ENCODE assay signal across 29 cellular contexts in genomic region chr5:122263352-122264030, GRCh38. TPM values are rescaled to one million over a fixed set of nuclear protein-coding genes. Genes with fewer than 3 reads are reported as not detected.
DNase-seq lines count a peak whose midpoint lies in the region; ATAC-seq, FAIRE-seq and TF ChIP-seq lines count a peak whose summit lies in the region.
"Had no signal": no experiment of that assay in that cellular context is flagged by ENCODE, and none has a peak within 500 bp of the region (broad histone marks: within the 10 kb centered on the region; RNA-seq: fewer than 3 reads in every experiment).

No MANE protein-coding gene starts in this region.

- H3K9me2 ChIP-seq in SK-N-SH = no peaks in the 10 kb centered on the region

- TF ChIP-seq CTCF in SK-N-SH (IDR thresholded peaks at IDR 0.05) (no peak), astrocyte (IDR thresholded peaks at IDR 0.05; ENCODE audit: insufficient read depth, low read depth, low read length) (no peak), foreskin fibroblast (IDR thresholded peaks at IDR 0.05; ENCODE audit: low read depth, low read length) (no peak)

- peaks cover 2% of the 10 kb centered on the region for H3K36me3 Mint-ChIP-seq in astrocyte (ENCODE audit: low read depth, unreplicated experiment)

- no peaks in the 10 kb centered on the region for H3F3A ChIP-seq in SK-N-SH (replicated peaks; ENCODE audit: insufficient read depth)

- peak overlapping the region; percentile 77 for H3K27ac Mint-ChIP-seq in astrocyte (ENCODE audit: unreplicated experiment)
- H3K27ac Mint-ChIP-seq: GM23338; stimulated activated naive CD8-positive, alpha-beta T cell treated with anti-CD3 and anti-CD28 coated beads, Interleukin-15, Interleukin-2, amounts not matched to agents 100 ng/mL and 50 ng/mL, for 24 hours; T-helper 2 cell treated with Interferon-gamma antibody and Interleukin-4, amounts not matched to agents 5 μg/mL and 100 μg/mL, for 36 hours had no signal

- H3K27me3 ChIP-seq in SK-N-SH (ENCODE audit: insufficient read depth) (no peaks in the 10 kb centered on the region), astrocyte (ENCODE audit: insufficient read depth, low read length) (no peaks in the 10 kb centered on the region)
- H3K27me3 ChIP-seq: ascending aorta; BLaER1 treated with 17β-estradiol and CSF1 and Interleukin-3, amounts not matched to agents 10 nM and 100 nM; Peyer's patch had no signal

- no peak for ATAC-seq in SK-N-SH treated with all-trans-retinoic acid at 6 μM for 48 hours
- ATAC-seq: heart right ventricle had no signal

- TF ChIP-seq EP300 in SK-N-SH (IDR thresholded peaks at IDR 0.05; ENCODE audit: borderline replicate concordance in 1 of 2, low read depth in 1 of 2, low read length in 1 of 2) = no peak

- no peak for DNase-seq in SK-N-SH
- peak; percentile 64 for DNase-seq in astrocyte (ENCODE audit: low read depth)
- peak; percentile 15 to 46 for DNase-seq in foreskin fibroblast
- no peak for DNase-seq in DMS 273 (lab: John Stamatoyannopoulos, UW; ENCODE audit: unreplicated experiment)
- no peak for DNase-seq in C1 segment of cervical spinal cord (lab: John Stamatoyannopoulos, UW)
- DNase-seq in putamen (ENCODE audit: low spot score) = no peak
- DNase-seq in stimulated activated CD4-positive, alpha-beta T cell treated with anti-CD3 and anti-CD28 coated beads, Interleukin-2, amount 100 ng/mL, for 24 hours = no peak
- DNase-seq: activated naive CD4-positive, alpha-beta T cell treated with anti-CD3 and anti-CD28 coated beads, Interleukin-2, amount 50 U/mL, for 16 hours; activated T-cell treated with anti-CD3 and anti-CD28 coated beads, Interleukin-2, amount 50 U/mL, for 48 hours; GF-D8; heart right ventricle; KBM-7; MV-4-11; NCI-H187 treated with DMSO at 0.1 percent for 48 hours; NCI-H2227 treated with DMSO at 0.1 percent for 48 hours; Peyer's patch; stimulated activated CD4-positive, alpha-beta T cell treated with anti-CD3 and anti-CD28 coated beads, Interleukin-4, amount 100 ng/mL, for 24 hours; trophoblast cell had no signal

- H3K9ac ChIP-seq in SK-N-SH = no peak overlapping the region
- peak overlapping the region; percentile 51 for H3K9ac ChIP-seq in astrocyte (ENCODE audit: low read length)
- H3K9ac ChIP-seq: BLaER1 treated with 17β-estradiol and CSF1 and Interleukin-3, amounts not matched to agents 10 nM and 100 nM had no signal

- H2AFZ ChIP-seq in SK-N-SH (ENCODE audit: low read depth) (no peak overlapping the region), astrocyte (ENCODE audit: low read depth, low read length) (peak overlapping the region; percentile 3)

- POLR2A ChIA-PET in SK-N-SH (lab: Yijun Ruan, JAX) = no interaction called here

- peak; percentile 41 for FAIRE-seq in astrocyte (lab: Jason Lieb, UNC)
- FAIRE-seq: colon, GM19239 had no signal

- H3K9me3 Mint-ChIP-seq in astrocyte (ENCODE audit: unreplicated experiment) = peaks cover 3% of the 10 kb centered on the region
- H3K9me3 Mint-ChIP-seq: GM23338; stimulated activated naive CD8-positive, alpha-beta T cell treated with anti-CD3 and anti-CD28 coated beads, Interleukin-15, Interleukin-2, amounts not matched to agents 100 ng/mL and 50 ng/mL, for 24 hours; T-helper 2 cell treated with Interferon-gamma antibody and Interleukin-4, amounts not matched to agents 5 μg/mL and 100 μg/mL, for 36 hours had no signal

- H3K4me1 Mint-ChIP-seq in astrocyte (ENCODE audit: low read depth, unreplicated experiment) = peaks cover 36% of the 10 kb centered on the region

- H3K4me2 ChIP-seq in SK-N-SH (no peak overlapping the region), astrocyte (ENCODE audit: low read length) (peak overlapping the region; percentile 49)
- H3K4me2 ChIP-seq: GM23338 had no signal

- H3K9me3 ChIP-seq in SK-N-SH (no peaks in the 10 kb centered on the region), astrocyte (ENCODE audit: insufficient read depth, low read depth, low read length) (no peaks in the 10 kb centered on the region)
- H3K9me3 ChIP-seq: ascending aorta, heart right ventricle, Peyer's patch had no signal

- CTCF ChIA-PET in SK-N-SH (lab: Yijun Ruan, JAX) = interaction anchor here (1.0 kb wide), 1 partner anchor 33 kb away, joined by 3 read pairs; no protein-coding TSS in a partner anchor

- H3K27me3 Mint-ChIP-seq in astrocyte (ENCODE audit: low read depth, unreplicated experiment) = no peaks in the 10 kb centered on the region

- H3K79me2 ChIP-seq in SK-N-SH (ENCODE audit: insufficient read depth) = no peaks in the 10 kb centered on the region
- no peaks in the 10 kb centered on the region for H3K79me2 ChIP-seq in astrocyte (ENCODE audit: insufficient read depth, low read length)

- no peak for TF ChIP-seq RAD21 in SK-N-SH (IDR thresholded peaks at IDR 0.05; ENCODE audit: low read length)

- H3K4me3 Mint-ChIP-seq in astrocyte (ENCODE audit: unreplicated experiment) = no peak overlapping the region
- H3K4me3 Mint-ChIP-seq: GM23338; stimulated activated naive CD8-positive, alpha-beta T cell treated with anti-CD3 and anti-CD28 coated beads, Interleukin-15, Interleukin-2, amounts not matched to agents 100 ng/mL and 50 ng/mL, for 24 hours; T-helper 2 cell treated with Interferon-gamma antibody and Interleukin-4, amounts not matched to agents 5 μg/mL and 100 μg/mL, for 36 hours had no signal

- H3K4me3 ChIP-seq in SK-N-SH (ENCODE audit: low read depth in 2 of 2, low read length in 1 of 2) (no peak overlapping the region), astrocyte (ENCODE audit: insufficient read depth, low read depth, low read length) (no peak overlapping the region), foreskin fibroblast (ENCODE audit: low read depth in 1 of 2, low read length in 2 of 2) (no peak overlapping the region)
- H3K4me3 ChIP-seq: ascending aorta; BLaER1 treated with 17β-estradiol and CSF1 and Interleukin-3, amounts not matched to agents 10 nM and 100 nM; GM23338; heart right ventricle; Peyer's patch had no signal

- H4K20me1 ChIP-seq in SK-N-SH (ENCODE audit: insufficient read depth) (no peaks in the 10 kb centered on the region), astrocyte (ENCODE audit: insufficient read depth, low read length) (no peaks in the 10 kb centered on the region)
- H4K20me1 ChIP-seq: BLaER1 treated with 17β-estradiol and CSF1 and Interleukin-3, amounts not matched to agents 10 nM and 100 nM had no signal

- no peaks in the 10 kb centered on the region for H3K36me3 ChIP-seq in SK-N-SH (replicated peaks in 1 of 2; ENCODE audit: control insufficient read depth in 1 of 2, insufficient read depth in 2 of 2, low read length in 1 of 2)
- no peaks in the 10 kb centered on the region for H3K36me3 ChIP-seq in astrocyte (ENCODE audit: insufficient read depth, low read length)
- H3K36me3 ChIP-seq: ascending aorta; BLaER1 treated with 17β-estradiol and CSF1 and Interleukin-3, amounts not matched to agents 10 nM and 100 nM; heart right ventricle; Peyer's patch had no signal

- H3K4me1 ChIP-seq in SK-N-SH (ENCODE audit: control insufficient read depth in 1 of 2, insufficient read depth in 2 of 2, low read depth in 1 of 2, low read length in 1 of 2) (no peaks in the 10 kb centered on the region), astrocyte (ENCODE audit: insufficient read depth, low read length) (peaks cover 25% of the 10 kb centered on the region)
- H3K4me1 ChIP-seq: ascending aorta, heart right ventricle, Peyer's patch had no signal

- H3K27ac ChIP-seq in SK-N-SH (ENCODE audit: low read depth in 2 of 2, low read length in 1 of 2) (no peak overlapping the region), astrocyte (ENCODE audit: low read depth, low read length) (peak overlapping the region; percentile 77)
- H3K27ac ChIP-seq: 22Rv1; ascending aorta; BLaER1 treated with 17β-estradiol and CSF1 and Interleukin-3, amounts not matched to agents 10 nM and 100 nM; heart right ventricle; Peyer's patch had no signal

TF ChIP-seq in SK-N-SH treated with all-trans-retinoic acid at 6 μM for 48 hours, 23 proteins besides CTCF, POLR2A, EP300 and RAD21:
- no peak for TF ChIP-seq TOX (CRISPR knock-in tag; IDR thresholded peaks at IDR 0.05; ENCODE audit: borderline replicate concordance)
- peak; percentile 39; the same call in 1 of the 2 replicates for TF ChIP-seq ISL1 (CRISPR knock-in tag; IDR thresholded peaks at IDR 0.05)
- no peak for TF ChIP-seq ZFP30 (CRISPR knock-in tag; IDR thresholded peaks at IDR 0.05)
TF ChIP-seq in SK-N-SH treated with all-trans-retinoic acid at 6 μM for 48 hours: peak in this region for 1.

TF ChIP-seq in SK-N-SH, 30 proteins besides CTCF, POLR2A, EP300 and RAD21 (continues in another document):
- TF ChIP-seq MAX (IDR thresholded peaks at IDR 0.05; ENCODE audit: low read depth) (no peak), USF1 (IDR thresholded peaks at IDR 0.05; ENCODE audit: borderline replicate concordance, low read depth) (no peak), NFIC (IDR thresholded peaks at IDR 0.05; ENCODE audit: borderline replicate concordance) (no peak), GABPA (IDR thresholded peaks at IDR 0.05; ENCODE audit: low read depth) (no peak), YY1 (IDR thresholded peaks at IDR 0.05; ENCODE audit: low read depth) (no peak), CHD2 (IDR thresholded peaks at IDR 0.05; ENCODE audit: low read length, partially characterized antibody) (no peak), FOXM1 (IDR thresholded peaks at IDR 0.05; ENCODE audit: low read depth) (no peak), TCF12 (IDR thresholded peaks at IDR 0.05) (no peak), MEF2A (IDR thresholded peaks at IDR 0.05; ENCODE audit: borderline replicate concordance, low read depth) (no peak)

RNA-seq across cellular contexts. Expression of gene SNCAIP, which starts 48.5 kb away (rescaled TPM):
- polyA plus RNA-seq in SK-N-SH (2012; rRNA removed) = 0.08 TPM in 1 of 2 replicates, not detected in the other
- polyA plus RNA-seq in SK-N-SH (2012; cell fraction: cytosol; rRNA removed) = 0.08 and 0.09 TPM in 2 replicates
- 0.04 and 0.06 TPM in 2 replicates for polyA plus RNA-seq in SK-N-SH (2012; cell fraction: nucleus; rRNA removed)
- 0.84 and 1.7 TPM in 2 replicates for total RNA-seq in astrocyte
- total RNA-seq: activated CD8-positive, alpha-beta memory T cell treated with anti-CD3 and anti-CD28 coated beads for 36 hours; SK-MEL-5 had no signal

Comparison
In these comparisons a context has a peak if more than half of its experiments do, and no peak if none do; other contexts are left out.
1. DNase-seq: peak in astrocyte (single experiment) and foreskin fibroblast (2 of 2); none in SK-N-SH (single experiment), DMS 273 (single experiment), C1 segment of cervical spinal cord (0 of 14), putamen (single experiment) and stimulated activated CD4-positive, alpha-beta T cell treated with anti-CD3 and anti-CD28 coated beads, Interleukin-2, amount 100 ng/mL, for 24 hours (0 of 2).